18 cellular contexts compared by ENCODE assay signal in the genomic region with DNA sequence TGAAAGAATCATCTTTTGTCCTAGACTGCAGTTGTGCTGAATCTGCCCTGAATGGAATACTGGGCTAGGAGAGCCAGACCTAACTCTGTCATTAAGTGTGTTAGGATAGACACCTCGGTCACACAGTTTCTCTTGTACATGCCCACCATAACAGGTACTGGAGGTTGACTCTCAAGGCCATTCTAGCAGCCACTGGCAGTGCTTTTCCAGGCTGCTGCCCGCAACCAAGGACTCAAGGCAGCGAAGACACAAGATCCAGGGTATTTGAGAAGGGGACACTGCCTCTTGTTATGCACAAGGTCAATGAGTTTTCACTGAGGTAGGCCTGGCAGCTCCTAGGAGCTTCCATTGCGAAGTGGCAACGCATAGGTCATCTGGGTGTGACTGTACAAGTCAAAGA.
DNase-seq lines count a peak whose midpoint lies in the region; ATAC-seq, FAIRE-seq and TF ChIP-seq lines count a peak whose summit lies in the region.
"Had no signal": no experiment of that assay in that cellular context is flagged by ENCODE, and none has a peak within 500 bp of the region (broad histone marks: within the 10 kb centered on the region; RNA-seq: fewer than 3 reads in every experiment).

No MANE protein-coding gene starts in this region.

- TF ChIP-seq CTCF in H1 (IDR thresholded peaks at IDR 0.05; ENCODE audit: control extremely low read depth in 1 of 3, insufficient read depth in 1 of 3, low read depth in 1 of 3, low read length in 3 of 3) (no peak), gastroesophageal sphincter (IDR thresholded peaks at IDR 0.05) (no peak)

- no peak for TF ChIP-seq POLR2A in H1 (IDR thresholded peaks at IDR 0.05; ENCODE audit: control extremely low read depth in 1 of 2, low read depth in 2 of 2, low read length in 2 of 2)
- no peak for TF ChIP-seq POLR2A in gastroesophageal sphincter (IDR thresholded peaks at IDR 0.05)

- H3K79me2 ChIP-seq in H1 (ENCODE audit: control insufficient read depth in 1 of 2, insufficient read depth in 2 of 2, low read length in 2 of 2): peaks cover 3 to 7% of the 10 kb centered on the region in 2 experiments; a peak in 2 of 4 replicates

- H3K4me3 Mint-ChIP-seq in stimulated activated effector memory CD8-positive, alpha-beta T cell treated with anti-CD3 and anti-CD28 coated beads, Interleukin-12 subunit alpha, Interleukin-12 subunit beta, amount 100 ng/mL, for 72 hours: no peak overlapping the region
- H3K4me3 Mint-ChIP-seq: CD4-positive, alpha-beta memory T cell had no signal

- H3K9me3 ChIP-seq in H1 (ENCODE audit: insufficient read depth in 2 of 2, low read depth in 1 of 2, low read length in 1 of 2): no peaks in the 10 kb centered on the region
- peaks cover 22% of the 10 kb centered on the region for H3K9me3 ChIP-seq in mesenchymal stem cell (ENCODE audit: control insufficient read depth, low read length)
- H3K9me3 ChIP-seq in gastroesophageal sphincter: peaks cover 0 to 28% (median 0%) of the 10 kb centered on the region in 3 donors

- DNase-seq in H1 (ENCODE audit: low read depth in 1 of 2, low spot score in 2 of 2) (peak in 1 of 2 experiments; percentile 37), mesenchymal stem cell (no peak), NCI-H82 (lab: John Stamatoyannopoulos, UW) (no peak), NAMALWA (ENCODE audit: low spot score) (no peak)
- no peak for DNase-seq in stimulated activated effector memory CD8-positive, alpha-beta T cell treated with anti-CD3 and anti-CD28 coated beads, Interleukin-12 subunit alpha, Interleukin-12 subunit beta, amount 100 ng/mL, for 72 hours (ENCODE audit: low spot score in 2 of 2)
- DNase-seq: C1 segment of cervical spinal cord; Calu3; CD4-positive, alpha-beta memory T cell; COR-L47; DMS53; DMS79 treated with DMSO at 0.1 percent for 48 hours; GF-D8; GOT3; H7; HCEC 1CT had no signal

- POLR2A ChIA-PET in H1 (lab: Charles Lee; ENCODE audit: partially characterized antibody): interaction anchor here (0.6 to 1.7 kb wide), 6 partner anchors 10 to 306 kb away, joined by 3 to 7 read pairs (median 3); partner anchors contain the start of gene ZNF783

- 0 out of 2 replicates have a peak overlapping the region, but pooled peaks have one; percentile 61 for H2BK20ac ChIP-seq in H1 (ENCODE audit: low read length)

- peak overlapping the region in 1 of 2 experiments; percentile 63; a peak in 2 of 4 replicates for H3K4me2 ChIP-seq in H1 (ENCODE audit: insufficient read depth in 1 of 2, low read depth in 2 of 2, low read length in 2 of 2)
- no peak overlapping the region for H3K4me2 ChIP-seq in mesenchymal stem cell (ENCODE audit: low read length, poor library complexity, severe bottlenecking)

- WGBS in H1 (ENCODE audit: extremely low coverage in 1 of 2, insufficient coverage in 1 of 2, insufficient read length in 1 of 2, insufficient replicate concordance in 2 of 2, low coverage in 1 of 2, low lambda C conversion rate in 2 of 2, missing lambda C conversion rate in 1 of 2), 2 experiments: 92% methylated on average over 5 of the region's 5 CpGs; no CpG with 5 or more reads in 1 of the 2 experiments
- WGBS in mesenchymal stem cell: 96% methylated on average over 5 of the region's 5 CpGs
- WGBS in gastroesophageal sphincter (ENCODE audit: low coverage in 1 of 2), 2 donors: 86 to 100% methylated on average over 1 to 3 of the region's 5 CpGs

- H3K18ac ChIP-seq in H1 (ENCODE audit: extremely low read depth, low read length) (no peak overlapping the region; the same call in 1 of the 2 replicates), mesenchymal stem cell (ENCODE audit: low read depth in 1 of 2, low read length in 2 of 2) (no peak overlapping the region)

- H4K5ac ChIP-seq in H1 (ENCODE audit: insufficient read length, low read depth, low read length): no peak overlapping the region

- TF ChIP-seq EP300 in H1 (IDR thresholded peaks at IDR 0.05; ENCODE audit: borderline replicate concordance in 1 of 2, low read depth in 2 of 2, low read length in 2 of 2) (no peak), gastroesophageal sphincter (IDR thresholded peaks at IDR 0.05) (no peak)

- no peak overlapping the region for H3K14ac ChIP-seq in H1 (ENCODE audit: insufficient read length)
- no peak overlapping the region for H3K14ac ChIP-seq in mesenchymal stem cell (ENCODE audit: low read length in 2 of 2)

- H4K20me1 ChIP-seq in H1 (replicated peaks in 1 of 2; ENCODE audit: control insufficient read depth in 1 of 2, insufficient read depth in 2 of 2, low read length in 2 of 2): no peaks in the 10 kb centered on the region

- CTCF ChIA-PET in H1 (lab: Charles Lee; ENCODE audit: partially characterized antibody): interaction anchor here (1.4 to 2.1 kb wide), 2 partner anchors 30 to 93 kb away, joined by 3 to 9 read pairs; no protein-coding TSS in a partner anchor

- H2AFZ ChIP-seq in H1 (ENCODE audit: low read length) (no peak overlapping the region), mesenchymal stem cell (ENCODE audit: low read depth, low read length) (no peak overlapping the region)

- H3K56ac ChIP-seq in H1 (replicated peaks; ENCODE audit: insufficient read length, low read depth, low read length): no peak overlapping the region

- peak overlapping the region; percentile 23 for H3K27ac Mint-ChIP-seq in stimulated activated effector memory CD8-positive, alpha-beta T cell treated with anti-CD3 and anti-CD28 coated beads, Interleukin-12 subunit alpha, Interleukin-12 subunit beta, amount 100 ng/mL, for 72 hours

- H3K4ac ChIP-seq in H1 (replicated peaks; ENCODE audit: insufficient read length, low read depth, low read length): no peak overlapping the region
- H3K4ac ChIP-seq in mesenchymal stem cell (ENCODE audit: low read depth in 1 of 2, low read length in 2 of 2): no peak overlapping the region

- no peak overlapping the region; a peak in 1 of 7 replicates for H3K9ac ChIP-seq in H1 (replicated peaks in 1 of 4; ENCODE audit: extremely low read depth in 1 of 4, low read depth in 3 of 4, low read length in 3 of 4)
- no peak overlapping the region for H3K9ac ChIP-seq in mesenchymal stem cell (ENCODE audit: low read length)

- peaks cover 14% of the 10 kb centered on the region for H3K9me3 Mint-ChIP-seq in stimulated activated effector memory CD8-positive, alpha-beta T cell treated with anti-CD3 and anti-CD28 coated beads, Interleukin-12 subunit alpha, Interleukin-12 subunit beta, amount 100 ng/mL, for 72 hours

- H2BK15ac ChIP-seq in H1 (ENCODE audit: low read length): no peak overlapping the region
- H2BK15ac ChIP-seq in mesenchymal stem cell (ENCODE audit: low read depth, poor library complexity, severe bottlenecking): no peak overlapping the region

- peaks cover 17% of the 10 kb centered on the region for H3K36me3 Mint-ChIP-seq in stimulated activated effector memory CD8-positive, alpha-beta T cell treated with anti-CD3 and anti-CD28 coated beads, Interleukin-12 subunit alpha, Interleukin-12 subunit beta, amount 100 ng/mL, for 72 hours

- H2BK5ac ChIP-seq in H1 (ENCODE audit: low read depth, low read length): no peak overlapping the region
- H2BK5ac ChIP-seq in mesenchymal stem cell (ENCODE audit: low read depth, low read length, poor library complexity, severe bottlenecking): peak overlapping the region; percentile 48

- H3K79me1 ChIP-seq in H1 (ENCODE audit: low read depth, low read length) (no peaks in the 10 kb centered on the region; the same call in 1 of the 2 replicates), mesenchymal stem cell (replicated peaks; ENCODE audit: low read length, poor library complexity, severe bottlenecking) (peaks cover 21% of the 10 kb centered on the region)

- H2BK12ac ChIP-seq in H1 (ENCODE audit: low read depth, low read length) (0 out of 2 replicates have a peak overlapping the region, but pooled peaks have one; percentile 23), mesenchymal stem cell (ENCODE audit: low read length in 2 of 2) (no peak overlapping the region)

- H4K8ac ChIP-seq in H1 (ENCODE audit: extremely low read depth, insufficient read depth, low read length) (no peak overlapping the region), mesenchymal stem cell (ENCODE audit: low read length) (no peak overlapping the region)

- H3K4me1 ChIP-seq in H1 (replicated peaks in 1 of 4; ENCODE audit: control insufficient read depth in 3 of 4, insufficient read depth in 4 of 4, low read length in 3 of 4) (peaks cover 0 to 18% (median 7%) of the 10 kb centered on the region in 4 experiments; a peak in 5 of 7 replicates), mesenchymal stem cell (ENCODE audit: control insufficient read depth, insufficient read depth, low read depth, low read length) (peaks cover 15% of the 10 kb centered on the region), gastroesophageal sphincter (peaks cover 2 to 45% (median 7%) of the 10 kb centered on the region in 3 donors)

- no peaks in the 10 kb centered on the region for H3K36me3 ChIP-seq in H1 (ENCODE audit: control insufficient read depth in 2 of 4, insufficient read depth in 4 of 4, low read length in 3 of 4)
- H3K36me3 ChIP-seq in mesenchymal stem cell (ENCODE audit: control insufficient read depth in 1 of 2, insufficient read depth in 2 of 2, low read depth in 1 of 2, low read length in 2 of 2): peaks cover 11 to 40% of the 10 kb centered on the region in 2 experiments
- H3K36me3 ChIP-seq in gastroesophageal sphincter: peaks cover 0 to 9% of the 10 kb centered on the region in 2 donors

- no peak for TF ChIP-seq RAD21 in H1 (IDR thresholded peaks at IDR 0.05 in 1 of 2, conservative IDR thresholded peaks at IDR 0.05 in 1 of 2; ENCODE audit: low read depth in 2 of 2, low read length in 2 of 2)

- no peaks in the 10 kb centered on the region; the same call in 1 of the 2 replicates for H3K23me2 ChIP-seq in H1 (ENCODE audit: low read depth, low read length)

- H3K4me3 ChIP-seq in H1 (ENCODE audit: extremely low read depth in 1 of 4, insufficient read depth in 2 of 4, low read depth in 3 of 4, low read length in 4 of 4): peak overlapping the region in 1 of 4 experiments; percentile 52; a peak in 1 of 8 replicates
- H3K4me3 ChIP-seq in mesenchymal stem cell (ENCODE audit: insufficient read depth in 1 of 2, low read depth in 1 of 2, low read length in 2 of 2): no peak overlapping the region
- no peak overlapping the region for H3K4me3 ChIP-seq in gastroesophageal sphincter

- H3K4me1 Mint-ChIP-seq in stimulated activated effector memory CD8-positive, alpha-beta T cell treated with anti-CD3 and anti-CD28 coated beads, Interleukin-12 subunit alpha, Interleukin-12 subunit beta, amount 100 ng/mL, for 72 hours: peaks cover 26% of the 10 kb centered on the region

- H3K27me3 ChIP-seq in H1 (replicated peaks in 1 of 4; ENCODE audit: control insufficient read depth in 3 of 4, extremely low read depth in 1 of 4, insufficient read depth in 3 of 4, low read length in 3 of 4) (no peaks in the 10 kb centered on the region; a peak in 1 of 7 replicates), mesenchymal stem cell (ENCODE audit: control insufficient read depth in 1 of 2, insufficient read depth in 1 of 2, low read length in 2 of 2) (no peaks in the 10 kb centered on the region), gastroesophageal sphincter (no peaks in the 10 kb centered on the region)

- H2BK120ac ChIP-seq in H1 (replicated peaks; ENCODE audit: low read depth, low read length): no peak overlapping the region
- H2BK120ac ChIP-seq in mesenchymal stem cell (ENCODE audit: low read depth, low read length): no peak overlapping the region

- FAIRE-seq in H1 (lab: Jason Lieb, UNC): no peak
- FAIRE-seq: GM12891, GM18507 had no signal

- no peak for ATAC-seq in stimulated activated effector memory CD8-positive, alpha-beta T cell treated with anti-CD3 and anti-CD28 coated beads, Interleukin-12 subunit alpha, Interleukin-12 subunit beta, amount 100 ng/mL, for 72 hours
- ATAC-seq in gastroesophageal sphincter: no peak

- H3K23ac ChIP-seq in H1 (ENCODE audit: insufficient read length): no peak overlapping the region
- H3K23ac ChIP-seq in mesenchymal stem cell (ENCODE audit: low read length in 2 of 2): no peak overlapping the region

- H3K27ac ChIP-seq in H1 (ENCODE audit: low read depth, low read length) (peak overlapping the region; percentile 52; the same call in 1 of the 2 replicates), mesenchymal stem cell (ENCODE audit: low read length, poor library complexity, severe bottlenecking) (peak overlapping the region; percentile 87), gastroesophageal sphincter (no peak overlapping the region)

- H4K91ac ChIP-seq in H1 (replicated peaks; ENCODE audit: insufficient read length, low read length) (no peak overlapping the region), mesenchymal stem cell (ENCODE audit: low read length) (no peak overlapping the region)

- H2AK5ac ChIP-seq in H1 (ENCODE audit: low read depth, low read length) (no peak overlapping the region; the same call in 1 of the 2 replicates), mesenchymal stem cell (ENCODE audit: low read length, severe bottlenecking) (peak overlapping the region; percentile 74)

Comparison
In these comparisons a context has a peak if more than half of its experiments do, and no peak if none do; other contexts are left out.
1. H3K27ac ChIP-seq: peak in H1 (single experiment) and mesenchymal stem cell (single experiment); none in gastroesophageal sphincter (0 of 4).